In the genomic region with DNA sequence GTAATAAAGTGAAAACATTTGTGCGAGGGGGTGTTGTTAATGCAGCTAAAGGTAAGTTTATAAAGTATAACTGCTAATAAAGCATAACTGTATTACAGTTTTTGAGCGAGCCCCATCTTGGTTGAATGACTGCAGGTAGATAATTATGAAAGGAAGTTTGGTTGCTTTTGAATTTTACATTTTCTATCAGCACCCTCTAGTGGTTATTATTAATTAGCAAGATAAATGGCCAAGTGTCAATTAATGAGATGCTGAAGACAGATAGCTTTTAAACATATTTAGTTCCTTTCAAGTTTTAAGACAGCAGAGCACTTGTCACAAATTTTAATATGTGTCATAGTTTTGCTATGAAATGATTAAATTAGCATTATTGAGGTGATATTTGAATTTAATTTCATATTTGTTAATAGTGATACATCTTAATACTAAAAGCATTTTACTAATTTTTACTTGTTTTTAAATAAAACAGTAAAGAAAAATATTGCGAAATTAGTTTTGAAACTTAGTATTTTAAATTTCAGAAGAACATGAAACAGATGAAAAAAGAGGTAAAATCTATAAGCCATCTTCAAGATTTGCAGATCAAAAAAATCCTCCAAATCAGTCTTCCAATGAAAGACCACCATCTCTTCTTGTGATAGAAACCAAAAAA, we compare ENCODE assay signal across 8 cellular contexts. TPM values are rescaled to one million over a fixed set of nuclear protein-coding genes. Genes with fewer than 3 reads are reported as not detected.
DNase-seq lines count a peak whose midpoint lies in the region; ATAC-seq and TF ChIP-seq lines count a peak whose summit lies in the region.

No MANE protein-coding gene starts in this region.

- H3T11ph ChIP-seq in H9 (ENCODE audit: low read length) = no peak overlapping the region

- no peaks in the 10 kb centered on the region for H3K9me3 ChIP-seq in H9 (ENCODE audit: control insufficient read depth, low read depth, low read length)

- H3K79me1 ChIP-seq in H9 (ENCODE audit: insufficient read depth, low read depth, low read length, poor library complexity, severe bottlenecking) = peaks cover 4% of the 10 kb centered on the region

- no peak overlapping the region for H2BK12ac ChIP-seq in H9 (ENCODE audit: insufficient read length, low read depth, low read length)

- intact Hi-C loops in activated CD4-positive, alpha-beta T cell treated with anti-CD3 and anti-CD28 coated beads for 36 hours (cut with DNase I, micrococcal nuclease) = loop anchor here in 1 of 2 experiments (2.0 kb wide), 1 partner anchor 14 kb away; no protein-coding TSS in a partner anchor

- H3K9ac ChIP-seq in H9 (ENCODE audit: extremely low read depth, insufficient read length, low read length) = no peak overlapping the region

- DNase-seq in AML-193 (lab: John Stamatoyannopoulos, UW) (peak; percentile 55 to 68), H9 (no peak), SW480 (ENCODE audit: low spot score) (peak; percentile 30), left kidney (ENCODE audit: low read depth, low spot score) (peak; percentile 7), HuH-7.5 (ENCODE audit: low spot score) (no peak)
- no peak for DNase-seq in stimulated activated CD4-positive, alpha-beta T cell treated with anti-CD3 and anti-CD28 coated beads, Interleukin-2, amount 100 ng/mL, for 48 hours
- no peak for DNase-seq in activated CD4-positive, alpha-beta T cell treated with anti-CD3 and anti-CD28 coated beads for 1 hour
- DNase-seq in activated CD4-positive, alpha-beta T cell treated with anti-CD3 and anti-CD28 coated beads for 36 hours = no peak

- peak; percentile 66 for TF ChIP-seq CTCF in H9 (conservative IDR thresholded peaks at IDR 0.05)

- H3K4ac ChIP-seq in H9 (ENCODE audit: low read depth, low read length) = no peak overlapping the region

- no peak overlapping the region for H3K18ac ChIP-seq in H9 (ENCODE audit: insufficient read length, low read depth, low read length)

- H3K9me3 Mint-ChIP-seq in H9 = peaks cover 0 to 3% of the 10 kb centered on the region in 2 experiments; a peak in 2 of 5 replicates
- no peaks in the 10 kb centered on the region for H3K9me3 Mint-ChIP-seq in activated CD4-positive, alpha-beta T cell treated with anti-CD3 and anti-CD28 coated beads for 36 hours (ENCODE audit: low read depth)

- no peak overlapping the region for H2BK15ac ChIP-seq in H9 (ENCODE audit: low read depth, low read length)

- no peak overlapping the region for H4K8ac ChIP-seq in H9 (replicated peaks; ENCODE audit: insufficient read length, low read depth, low read length)

- peaks cover 2% of the 10 kb centered on the region; the same call in 1 of the 2 replicates for H3K79me2 ChIP-seq in H9 (ENCODE audit: insufficient read depth, low read length)

- peaks cover 39 to 72% (median 72%) of the 10 kb centered on the region in 3 experiments for H3K36me3 Mint-ChIP-seq in H9 (ENCODE audit: insufficient read depth in 1 of 3, low read depth in 3 of 3)
- peaks cover 53% of the 10 kb centered on the region for H3K36me3 Mint-ChIP-seq in activated CD4-positive, alpha-beta T cell treated with anti-CD3 and anti-CD28 coated beads for 36 hours (ENCODE audit: low read depth)

- no peak overlapping the region for H4K5ac ChIP-seq in H9 (ENCODE audit: insufficient read length, low read depth, low read length)

- no peak overlapping the region for H2AFZ ChIP-seq in H9 (ENCODE audit: low read length)

- WGBS in H9 (ENCODE audit: extremely low coverage, insufficient read length, low lambda C conversion rate) = no CpG with 5 or more reads among the region's 3 CpGs

- ATAC-seq in activated CD4-positive, alpha-beta T cell treated with anti-CD3 and anti-CD28 coated beads for 36 hours = no peak

- no peak overlapping the region for H2BK20ac ChIP-seq in H9 (ENCODE audit: low read depth, low read length, poor library complexity, severe bottlenecking)

- no peak overlapping the region for H3K27ac Mint-ChIP-seq in H9
- no peak overlapping the region for H3K27ac Mint-ChIP-seq in activated CD4-positive, alpha-beta T cell treated with anti-CD3 and anti-CD28 coated beads for 36 hours

- H3K27ac ChIP-seq in H9 (ENCODE audit: insufficient read length, low read depth, low read length) = no peak overlapping the region

- no peak overlapping the region for H3K14ac ChIP-seq in H9 (ENCODE audit: insufficient read depth, low read length)

- H3K27me3 Mint-ChIP-seq in H9 (ENCODE audit: low read depth) = no peaks in the 10 kb centered on the region
- no peaks in the 10 kb centered on the region for H3K27me3 Mint-ChIP-seq in activated CD4-positive, alpha-beta T cell treated with anti-CD3 and anti-CD28 coated beads for 36 hours

- no peak overlapping the region for H3K4me3 Mint-ChIP-seq in H9
- H3K4me3 Mint-ChIP-seq in activated CD4-positive, alpha-beta T cell treated with anti-CD3 and anti-CD28 coated beads for 36 hours = no peak overlapping the region

- H4K91ac ChIP-seq in H9 (ENCODE audit: insufficient read length, low read depth, low read length) = no peak overlapping the region

- H3K27me3 ChIP-seq in H9 (ENCODE audit: insufficient read depth, low read length) = no peaks in the 10 kb centered on the region

- no peak overlapping the region for H3K23ac ChIP-seq in H9 (ENCODE audit: insufficient read length, low read depth, low read length)

- H4K20me1 ChIP-seq in H9 (ENCODE audit: control insufficient read depth, insufficient read depth, insufficient read length) = no peaks in the 10 kb centered on the region

- no peaks in the 10 kb centered on the region for H3K4me1 ChIP-seq in H9 (ENCODE audit: insufficient read depth, low read length)

- CTCF ChIA-PET in activated CD4-positive, alpha-beta T cell treated with anti-CD3 and anti-CD28 coated beads for 36 hours (lab: Charles Lee) = interaction anchor here (0.9 to 6.7 kb wide), 8 partner anchors 9 to 108 kb away, joined by 3 to 45 read pairs (median 4); a partner anchor contains a TSS

- H2BK5ac ChIP-seq in H9 (ENCODE audit: insufficient read length, low read length) = no peak overlapping the region

- no peak overlapping the region for H3K4me2 ChIP-seq in H9 (ENCODE audit: insufficient read depth, insufficient read length, low read length)

- H3K23me2 ChIP-seq in H9 (ENCODE audit: insufficient read length, low read depth, low read length, poor library complexity, severe bottlenecking) = no peaks in the 10 kb centered on the region

- no peak overlapping the region for H2BK120ac ChIP-seq in H9 (ENCODE audit: low read depth, low read length, poor library complexity, severe bottlenecking)

- no peak overlapping the region for H2AK5ac ChIP-seq in H9 (ENCODE audit: insufficient read length, low read length)

- POLR2A ChIA-PET in activated CD4-positive, alpha-beta T cell treated with anti-CD3 and anti-CD28 coated beads for 36 hours (lab: Charles Lee) = no interaction called here

- H3K56ac ChIP-seq in H9 (ENCODE audit: insufficient read length, low read depth, low read length) = no peak overlapping the region

- no peaks in the 10 kb centered on the region for H3K4me1 Mint-ChIP-seq in H9
- H3K4me1 Mint-ChIP-seq in activated CD4-positive, alpha-beta T cell treated with anti-CD3 and anti-CD28 coated beads for 36 hours = peaks cover 24% of the 10 kb centered on the region

RNA-seq across cellular contexts. Expression of a gene that starts 15.1 kb away (rescaled TPM):
- 164 and 168 TPM in 2 replicates for total RNA-seq in H9 (2021)
- 100 to 1,000 TPM; 208 to 248 TPM for total RNA-seq in activated CD4-positive, alpha-beta T cell treated with anti-CD3 and anti-CD28 coated beads for 36 hours

RNA-seq across cellular contexts. Expression of a gene that starts 53.0 kb away (rescaled TPM):
- 2.3 and 3.2 TPM in 2 replicates for total RNA-seq in H9 (2021)
- total RNA-seq in activated CD4-positive, alpha-beta T cell treated with anti-CD3 and anti-CD28 coated beads for 36 hours = not detected

Comparison
In these comparisons a context has a peak if more than half of its experiments do, and no peak if none do; other contexts are left out.
1. DNase-seq: peak in AML-193 (2 of 2), SW480 (single experiment) and left kidney (single experiment); none in H9 (single experiment), stimulated activated CD4-positive, alpha-beta T cell treated with anti-CD3 and anti-CD28 coated beads, Interleukin-2, amount 100 ng/mL, for 48 hours (0 of 2), activated CD4-positive, alpha-beta T cell treated with anti-CD3 and anti-CD28 coated beads for 1 hour (single experiment), activated CD4-positive, alpha-beta T cell treated with anti-CD3 and anti-CD28 coated beads for 36 hours (single experiment) and HuH-7.5 (single experiment).